Comparison of ENCODE assay signal across 1 cellular context in the genomic region with DNA sequence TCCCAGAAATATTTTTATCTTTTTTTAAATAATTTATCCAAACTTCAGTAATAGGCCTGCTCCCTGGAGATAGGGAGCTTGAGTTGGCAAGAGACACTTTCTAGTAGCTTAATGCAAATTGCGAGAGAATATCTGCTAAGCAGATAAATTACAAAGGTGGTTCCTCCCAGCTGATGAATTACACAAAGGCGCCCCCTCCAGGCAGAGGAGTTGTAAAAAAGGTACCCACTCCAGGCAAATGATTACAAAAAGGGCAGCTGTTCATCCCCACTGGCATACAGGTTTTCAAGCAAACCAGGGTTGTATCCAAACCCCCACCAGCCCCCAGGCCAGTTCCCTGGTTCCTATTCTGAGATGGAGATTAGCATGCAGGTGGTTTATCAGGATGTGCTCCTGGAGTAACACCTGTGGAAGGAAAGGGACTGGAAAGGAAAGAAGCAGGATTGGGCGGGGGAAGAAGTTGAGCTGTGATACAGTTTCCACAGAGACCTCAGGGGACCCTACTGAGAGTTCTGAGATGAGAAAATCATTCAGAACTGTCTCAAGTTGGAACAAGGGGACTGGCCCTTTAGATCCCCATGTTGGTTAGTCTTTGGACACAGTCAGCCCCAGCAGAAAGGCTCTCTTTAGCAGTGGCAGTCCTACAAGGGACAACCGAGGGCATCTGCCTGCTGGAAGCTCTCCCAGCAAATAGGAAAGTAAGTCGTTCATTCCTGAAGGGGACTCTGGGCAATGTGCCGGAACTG.
TF ChIP-seq lines count a peak whose summit lies in the region.

No MANE protein-coding gene starts in this region.

TF ChIP-seq in HCT116, 20 proteins besides CTCF, POLR2A, EP300 and RAD21 (continued from another document):
- TF ChIP-seq CEBPB (IDR thresholded peaks at IDR 0.05; ENCODE audit: low read depth) (no peak), ZNF274 (IDR thresholded peaks at IDR 0.05; ENCODE audit: low read depth, low read length) (no peak), EZH2phosphoT487 (IDR thresholded peaks at IDR 0.05; ENCODE audit: borderline replicate concordance) (no peak), EZH2 (IDR thresholded peaks at IDR 0.05) (no peak), EGR1 (IDR thresholded peaks at IDR 0.05; ENCODE audit: low read depth) (no peak)
- TF ChIP-seq, protein P1, sequence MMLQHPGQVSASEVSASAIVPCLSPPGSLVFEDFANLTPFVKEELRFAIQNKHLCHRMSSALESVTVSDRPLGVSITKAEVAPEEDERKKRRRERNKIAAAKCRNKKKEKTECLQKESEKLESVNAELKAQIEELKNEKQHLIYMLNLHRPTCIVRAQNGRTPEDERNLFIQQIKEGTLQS (IDR thresholded peaks at IDR 0.05) = no peak
